8 cellular contexts compared by ENCODE assay signal in the genomic region with DNA sequence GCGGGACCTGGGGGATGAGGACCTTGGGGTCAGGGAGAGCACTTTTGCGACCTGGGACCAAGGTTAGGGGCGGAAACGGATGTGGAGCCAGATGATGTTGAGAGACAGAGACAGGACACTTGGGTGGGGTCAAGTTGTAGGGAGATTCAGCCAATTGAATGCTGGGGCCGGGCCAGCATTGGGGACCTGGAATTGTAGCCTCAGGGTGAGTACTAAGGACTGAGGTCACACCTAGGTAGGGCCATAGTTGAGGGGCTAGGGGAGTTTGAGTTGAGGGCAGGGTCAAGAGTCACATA. TPM values are rescaled to one million over a fixed set of nuclear protein-coding genes. Genes with fewer than 3 reads are reported as not detected.
DNase-seq lines count a peak whose midpoint lies in the region; ATAC-seq and TF ChIP-seq lines count a peak whose summit lies in the region.

No MANE protein-coding gene starts in this region.

- ATAC-seq in GM18909 (IDR thresholded peaks at IDR 0.05; ENCODE audit: poor library complexity, unreplicated experiment) = no peak
- no peak for ATAC-seq in GM19463 (IDR thresholded peaks at IDR 0.05; ENCODE audit: unreplicated experiment)

- WGBS in HUES64 = 22% methylated on average over 5 of the region's 5 CpGs

- CTCF ChIA-PET in AG04449 (lab: Yijun Ruan, JAX) = interaction anchor here (1.0 kb wide), 1 partner anchor 155 kb away, joined by 5 read pairs; no protein-coding TSS in a partner anchor

- POLR2A ChIA-PET in AG04449 (lab: Yijun Ruan, JAX) = no interaction called here

- H3K4me1 ChIP-seq in HUES64 (ENCODE audit: insufficient read depth, low read length) (peaks cover 7% of the 10 kb centered on the region), breast epithelium (peaks cover 0 to 6% of the 10 kb centered on the region in 2 donors), muscle layer of colon (ENCODE audit: insufficient read depth, low read length) (peaks cover 8% of the 10 kb centered on the region)

- intact Hi-C loops in breast epithelium (cut with DNase I; ENCODE audit: low total_unique reads) = no loop called here

- TF ChIP-seq CTCF in AG04449 (IDR thresholded peaks at IDR 0.05; ENCODE audit: insufficient read depth, low read length, missing control alignments) (no peak), breast epithelium (IDR thresholded peaks at IDR 0.05) (no peak)

- H3K9ac ChIP-seq in HUES64 (ENCODE audit: low read depth, low read length) (peak overlapping the region; percentile 56), muscle layer of colon (ENCODE audit: low read length) (no peak overlapping the region)

- no peak for TF ChIP-seq POLR2A in breast epithelium (IDR thresholded peaks at IDR 0.05)

- H3K27ac ChIP-seq in HUES64 (ENCODE audit: low read depth, low read length) (peak overlapping the region; percentile 37; the same call in 1 of the 2 replicates), breast epithelium (peak overlapping the region; percentile 96 to 98), muscle layer of colon (ENCODE audit: low read depth, low read length) (peak overlapping the region; percentile 78)

- H3K27me3 ChIP-seq in HUES64 (ENCODE audit: insufficient read depth, low read length) (no peaks in the 10 kb centered on the region), breast epithelium (no peaks in the 10 kb centered on the region), muscle layer of colon (ENCODE audit: control insufficient read depth in 1 of 2, insufficient read depth in 2 of 2, low read length in 2 of 2) (no peaks in the 10 kb centered on the region)

- peaks cover 12% of the 10 kb centered on the region for H3K36me3 ChIP-seq in HUES64 (ENCODE audit: insufficient read depth, low read length)
- no peaks in the 10 kb centered on the region for H3K36me3 ChIP-seq in breast epithelium
- peaks cover 3% of the 10 kb centered on the region for H3K36me3 ChIP-seq in muscle layer of colon (ENCODE audit: insufficient read depth, low read length)

- no peaks in the 10 kb centered on the region for H3K9me3 ChIP-seq in HUES64 (ENCODE audit: insufficient read depth, low read depth, low read length)
- H3K9me3 ChIP-seq in breast epithelium = no peaks in the 10 kb centered on the region
- no peaks in the 10 kb centered on the region for H3K9me3 ChIP-seq in muscle layer of colon (ENCODE audit: low read length)

- DNase-seq in AG04449 (ENCODE audit: low read depth, low spot score) = no peak
- DNase-seq in breast epithelium (ENCODE audit: low spot score in 2 of 2) = peak in 1 of 2 donors; percentile 37
- DNase-seq in NCI-H1092 treated with DMSO at 0.1 percent for 48 hours (lab: John Stamatoyannopoulos, UW) = no peak
- no peak for DNase-seq in dedifferentiated amniotic fluid mesenchymal stem cell (ENCODE audit: extremely low spot score)

- H3K4me3 ChIP-seq in AG04449 (ENCODE audit: low read depth, low read length) (peak overlapping the region; percentile 67), HUES64 (ENCODE audit: low read length) (peak overlapping the region; percentile 47), breast epithelium (peak overlapping the region; percentile 71 to 86 (median 84)), muscle layer of colon (ENCODE audit: low read depth in 1 of 2, low read length in 2 of 2) (peak overlapping the region; percentile 31 to 55)

RNA-seq across cellular contexts. Expression of a gene that starts 1.2 kb away (rescaled TPM):
- polyA plus RNA-seq in HUES64 (2013, experiment 1 of 2) = 45.4 TPM
- polyA plus RNA-seq in HUES64 (2013, experiment 2 of 2) = 55.2 TPM
- 100 to 1,000 TPM in 1 of 3 donors, 10 to 100 TPM in 2; 68.3 to 101 (median 76.7) TPM for total RNA-seq in breast epithelium

RNA-seq across cellular contexts. Expression of a gene that starts 2.0 kb away (rescaled TPM):
- polyA plus RNA-seq in HUES64 (2013, experiment 1 of 2) = 1.1 TPM
- polyA plus RNA-seq in HUES64 (2013, experiment 2 of 2) = 1.0 TPM
- total RNA-seq in breast epithelium = under 1 TPM; 0.32 to 0.66 (median 0.59) TPM

RNA-seq across cellular contexts. Expression of a gene that starts 12.4 kb away (rescaled TPM):
- 65.7 TPM for polyA plus RNA-seq in HUES64 (2013, experiment 1 of 2)
- 73.4 TPM for polyA plus RNA-seq in HUES64 (2013, experiment 2 of 2)
- total RNA-seq in breast epithelium = 10 to 100 TPM; 72.3 to 96.7 (median 75.8) TPM

RNA-seq across cellular contexts. Expression of a gene that starts 19.2 kb away (rescaled TPM):
- polyA plus RNA-seq in HUES64 (2013, experiment 1 of 2) = 46.3 TPM
- polyA plus RNA-seq in HUES64 (2013, experiment 2 of 2) = 49.1 TPM
- 10 to 100 TPM; 46.7 to 51.0 (median 48.5) TPM for total RNA-seq in breast epithelium

RNA-seq across cellular contexts. Expression of a gene that starts 40.3 kb away (rescaled TPM):
- not detected for polyA plus RNA-seq in HUES64 (2013, experiment 1 of 2)
- polyA plus RNA-seq in HUES64 (2013, experiment 2 of 2) = not detected
- under 1 TPM in 1 of 3 donors, not detected in 2; 0.33 TPM for total RNA-seq in breast epithelium

Comparison
In these comparisons a context has a peak if more than half of its experiments do, and no peak if none do; other contexts are left out.
1. H3K27ac ChIP-seq: peak in every context shown above with its lines; median percentile 97 in breast epithelium; 78 in muscle layer of colon; 37 in HUES64.